In the genomic region with DNA sequence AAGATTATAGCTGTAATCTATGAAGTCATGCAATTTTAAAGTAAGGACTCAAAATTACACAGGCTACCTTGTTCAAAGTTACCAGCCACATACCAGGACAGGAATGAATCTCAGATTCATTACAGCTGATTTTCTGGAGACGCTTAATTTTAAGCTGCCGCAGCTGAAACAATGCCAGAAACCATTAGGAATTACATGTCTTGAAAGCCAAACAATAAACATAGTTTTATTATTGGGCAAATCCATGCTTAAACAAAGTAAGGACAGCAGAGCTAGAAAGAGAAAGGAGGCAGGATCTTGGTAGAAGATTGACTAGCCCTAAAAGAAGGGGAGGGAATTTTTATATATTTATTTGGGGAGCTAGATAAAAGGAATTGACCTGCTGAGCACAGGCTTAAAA, we compare ENCODE assay signal across 9 cellular contexts. TPM values are rescaled to one million over a fixed set of nuclear protein-coding genes. Genes with fewer than 3 reads are reported as not detected.
"Had no signal": no experiment of that assay in that cellular context is flagged by ENCODE, and none has a peak within 500 bp of the region (broad histone marks: within the 10 kb centered on the region; RNA-seq: fewer than 3 reads in every experiment).

No MANE protein-coding gene starts in this region.

- H3K4me3 Mint-ChIP-seq: GM23338, H9 had no signal

- H3K4me3 ChIP-seq: GM23338, K562 had no signal

- FAIRE-seq: H1, H54, HTR-8/SVneo, K562 had no signal

- H3K9me3 Mint-ChIP-seq: GM23338, H9 had no signal

- H3K4me1 Mint-ChIP-seq: GM23338 had no signal

- H3K27ac Mint-ChIP-seq: GM23338, H9 had no signal

- ATAC-seq: GM23338, K562 had no signal

- DNase-seq: H9, HCEC 1CT, IMR-90 had no signal

RNA-seq across cellular contexts. Expression of gene CD1D, which starts 19.2 kb away (rescaled TPM):
- total RNA-seq: HT-29, IMR-90, K562 had no signal
